Comparison of ENCODE assay signal across 1 cellular context in the genomic region with DNA sequence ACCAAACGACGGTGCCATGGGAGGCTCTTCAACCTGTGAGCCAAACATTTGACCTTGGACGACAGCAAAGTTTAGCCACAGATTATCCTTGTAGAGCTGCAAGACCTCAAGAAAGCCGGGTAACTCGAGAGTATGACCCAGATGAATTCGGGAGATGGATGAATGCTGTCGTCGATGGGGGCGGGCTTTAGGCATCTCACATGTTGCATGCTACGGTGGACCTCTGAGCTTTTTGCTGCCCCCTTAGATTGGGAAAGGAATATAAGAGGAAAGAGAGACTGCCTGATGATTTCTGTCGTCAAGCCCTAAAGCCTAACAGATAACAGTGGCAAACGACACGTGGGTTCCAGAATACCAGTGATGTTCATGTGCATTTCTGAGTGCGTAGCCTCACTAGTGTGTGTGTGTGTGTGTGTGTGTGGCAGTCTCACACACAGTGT.
TF ChIP-seq lines count a peak whose summit lies in the region.

No MANE protein-coding gene starts in this region.

TF ChIP-seq in IMR-90, 13 proteins besides CTCF, POLR2A, EP300 and RAD21:
- TF ChIP-seq RCOR1 (IDR thresholded peaks at IDR 0.05; ENCODE audit: insufficient replicate concordance, low read length) (no peak), FOS (IDR thresholded peaks at IDR 0.05; ENCODE audit: low read depth, low read length) (no peak), NFE2L2 (IDR thresholded peaks at IDR 0.05; ENCODE audit: low read depth, low read length) (no peak), CEBPB (IDR thresholded peaks at IDR 0.05; ENCODE audit: low read depth, low read length) (no peak), SMC3 (IDR thresholded peaks at IDR 0.05; ENCODE audit: low read depth, low read length) (no peak), MAZ (IDR thresholded peaks at IDR 0.05; ENCODE audit: borderline replicate concordance, low read depth, low read length) (no peak), CHD1 (IDR thresholded peaks at IDR 0.05; ENCODE audit: low read depth, low read length) (no peak), RFX5 (IDR thresholded peaks at IDR 0.05; ENCODE audit: low read depth, low read length) (no peak), BHLHE40 (IDR thresholded peaks at IDR 0.05; ENCODE audit: low read depth, low read length) (no peak), MAFK (IDR thresholded peaks at IDR 0.05; ENCODE audit: low read depth, low read length) (no peak), MXI1 (IDR thresholded peaks at IDR 0.05; ENCODE audit: borderline replicate concordance, low read depth, low read length) (no peak)
- TF ChIP-seq, protein P1, sequence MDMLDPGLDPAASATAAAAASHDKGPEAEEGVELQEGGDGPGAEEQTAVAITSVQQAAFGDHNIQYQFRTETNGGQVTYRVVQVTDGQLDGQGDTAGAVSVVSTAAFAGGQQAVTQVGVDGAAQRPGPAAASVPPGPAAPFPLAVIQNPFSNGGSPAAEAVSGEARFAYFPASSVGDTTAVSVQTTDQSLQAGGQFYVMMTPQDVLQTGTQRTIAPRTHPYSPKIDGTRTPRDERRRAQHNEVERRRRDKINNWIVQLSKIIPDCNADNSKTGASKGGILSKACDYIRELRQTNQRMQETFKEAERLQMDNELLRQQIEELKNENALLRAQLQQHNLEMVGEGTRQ (IDR thresholded peaks at IDR 0.05; ENCODE audit: low read depth, low read length), result no peak
- TF ChIP-seq, protein P2, sequence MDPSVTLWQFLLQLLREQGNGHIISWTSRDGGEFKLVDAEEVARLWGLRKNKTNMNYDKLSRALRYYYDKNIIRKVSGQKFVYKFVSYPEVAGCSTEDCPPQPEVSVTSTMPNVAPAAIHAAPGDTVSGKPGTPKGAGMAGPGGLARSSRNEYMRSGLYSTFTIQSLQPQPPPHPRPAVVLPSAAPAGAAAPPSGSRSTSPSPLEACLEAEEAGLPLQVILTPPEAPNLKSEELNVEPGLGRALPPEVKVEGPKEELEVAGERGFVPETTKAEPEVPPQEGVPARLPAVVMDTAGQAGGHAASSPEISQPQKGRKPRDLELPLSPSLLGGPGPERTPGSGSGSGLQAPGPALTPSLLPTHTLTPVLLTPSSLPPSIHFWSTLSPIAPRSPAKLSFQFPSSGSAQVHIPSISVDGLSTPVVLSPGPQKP (IDR thresholded peaks at IDR 0.05; ENCODE audit: borderline replicate concordance, low read depth, low read length), result no peak
TF ChIP-seq in IMR-90: peak in this region for 0.
